In the genomic region with DNA sequence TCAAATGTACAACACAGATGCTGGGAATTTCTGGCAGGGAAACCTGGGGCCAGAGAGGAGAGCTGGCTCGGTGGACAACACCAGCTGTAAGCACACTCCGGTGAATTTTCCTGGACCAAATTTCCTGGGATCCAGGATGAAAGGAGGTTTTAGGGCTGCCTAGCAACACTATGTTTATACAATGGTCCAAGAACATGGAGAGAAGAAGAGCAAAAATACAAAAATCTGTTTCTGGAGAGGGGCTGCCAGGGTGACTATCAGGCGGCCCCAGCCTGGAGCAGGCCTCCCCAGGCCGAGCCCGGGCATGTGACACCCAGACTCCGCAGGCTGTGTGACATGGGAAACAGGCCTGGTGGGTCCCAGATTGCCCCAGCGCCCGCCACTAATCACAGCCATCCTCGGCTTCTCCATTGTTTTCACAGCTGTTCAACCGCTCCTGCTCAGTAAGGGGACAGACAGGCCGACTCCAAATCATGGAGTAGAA, we compare ENCODE assay signal across 12 cellular contexts.
DNase-seq lines count a peak whose midpoint lies in the region; ATAC-seq and FAIRE-seq lines count a peak whose summit lies in the region.
"Had no signal": no experiment of that assay in that cellular context is flagged by ENCODE, and none has a peak within 500 bp of the region (broad histone marks: within the 10 kb centered on the region; RNA-seq: fewer than 3 reads in every experiment).

No MANE protein-coding gene starts in this region.

- intact Hi-C loops in head of caudate nucleus (cut with DNase I) = no loop called here

- no peak overlapping the region for H3K4me3 ChIP-seq in H7 (ENCODE audit: insufficient read depth, low read depth, low read length)

- DNase-seq in H7 (peak; percentile 4), NCI-H748 treated with DMSO at 0.1 percent for 48 hours (lab: John Stamatoyannopoulos, UW) (peak; percentile 85), head of caudate nucleus (peak; percentile 4 to 65 (median 30)), nucleus accumbens (lab: John Stamatoyannopoulos, UW) (peak in 36 of 56 donors; percentile 1 to 48 (median 12)), RCC 7860 (ENCODE audit: low spot score) (no peak), AG20443 (ENCODE audit: low spot score) (no peak), OCI-M1 (lab: John Stamatoyannopoulos, UW) (no peak)
- DNase-seq: NCI-H226 had no signal

- FAIRE-seq in RCC 7860 (lab: Jason Lieb, UNC) = no peak
- FAIRE-seq: frontal cortex, GM12892 had no signal

- no peaks in the 10 kb centered on the region for H3K36me3 ChIP-seq in H7 (replicated peaks; ENCODE audit: control insufficient read depth, insufficient read depth, low read length)

- ATAC-seq in HG03025 (IDR thresholded peaks at IDR 0.05; ENCODE audit: low FRiP score, unreplicated experiment) = no peak
- ATAC-seq: stimulated activated memory B cell treated with anti-CD40 and anti-IgM and Interleukin-4, amounts not matched to agents 10 μg/mL and 1 μg/mL and 100 μg/mL, for 72 hours had no signal

- H3K27me3 ChIP-seq in H7 (ENCODE audit: control insufficient read depth, insufficient read depth, low read length) = no peaks in the 10 kb centered on the region

Comparison
In these comparisons a context has a peak if more than half of its experiments do, and no peak if none do; other contexts are left out.
1. DNase-seq: peak in H7 (single experiment), NCI-H748 treated with DMSO at 0.1 percent for 48 hours (single experiment), head of caudate nucleus (42 of 42) and nucleus accumbens (36 of 56); none in RCC 7860 (single experiment), AG20443 (single experiment) and OCI-M1 (single experiment).